Comparison of ENCODE assay signal across 1 cellular context in genomic region chr13:111184685-111185401, GRCh38.
A peak's percentile ranks its signal among the peaks of the same experiment; 100 is the strongest.
TF ChIP-seq lines count a peak whose summit lies in the region.

No MANE protein-coding gene starts in this region.

TF ChIP-seq in GM12878, 131 proteins besides CTCF, POLR2A, EP300 and RAD21 (continued from another document and continues in another):
- TF ChIP-seq, protein P1, sequence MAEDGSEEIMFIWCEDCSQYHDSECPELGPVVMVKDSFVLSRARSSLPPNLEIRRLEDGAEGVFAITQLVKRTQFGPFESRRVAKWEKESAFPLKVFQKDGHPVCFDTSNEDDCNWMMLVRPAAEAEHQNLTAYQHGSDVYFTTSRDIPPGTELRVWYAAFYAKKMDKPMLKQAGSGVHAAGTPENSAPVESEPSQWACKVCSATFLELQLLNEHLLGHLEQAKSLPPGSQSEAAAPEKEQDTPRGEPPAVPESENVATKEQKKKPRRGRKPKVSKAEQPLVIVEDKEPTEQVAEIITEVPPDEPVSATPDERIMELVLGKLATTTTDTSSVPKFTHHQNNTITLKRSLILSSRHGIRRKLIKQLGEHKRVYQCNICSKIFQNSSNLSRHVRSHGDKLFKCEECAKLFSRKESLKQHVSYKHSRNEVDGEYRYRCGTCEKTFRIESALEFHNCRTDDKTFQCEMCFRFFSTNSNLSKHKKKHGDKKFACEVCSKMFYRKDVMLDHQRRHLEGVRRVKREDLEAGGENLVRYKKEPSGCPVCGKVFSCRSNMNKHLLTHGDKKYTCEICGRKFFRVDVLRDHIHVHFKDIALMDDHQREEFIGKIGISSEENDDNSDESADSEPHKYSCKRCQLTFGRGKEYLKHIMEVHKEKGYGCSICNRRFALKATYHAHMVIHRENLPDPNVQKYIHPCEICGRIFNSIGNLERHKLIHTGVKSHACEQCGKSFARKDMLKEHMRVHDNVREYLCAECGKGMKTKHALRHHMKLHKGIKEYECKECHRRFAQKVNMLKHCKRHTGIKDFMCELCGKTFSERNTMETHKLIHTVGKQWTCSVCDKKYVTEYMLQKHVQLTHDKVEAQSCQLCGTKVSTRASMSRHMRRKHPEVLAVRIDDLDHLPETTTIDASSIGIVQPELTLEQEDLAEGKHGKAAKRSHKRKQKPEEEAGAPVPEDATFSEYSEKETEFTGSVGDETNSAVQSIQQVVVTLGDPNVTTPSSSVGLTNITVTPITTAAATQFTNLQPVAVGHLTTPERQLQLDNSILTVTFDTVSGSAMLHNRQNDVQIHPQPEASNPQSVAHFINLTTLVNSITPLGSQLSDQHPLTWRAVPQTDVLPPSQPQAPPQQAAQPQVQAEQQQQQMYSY (CRISPR knock-in tag; IDR thresholded peaks at IDR 0.05) = no peak
- peak; percentile 53; the same call in 1 of the 2 replicates for TF ChIP-seq FOXM1 (IDR thresholded peaks at IDR 0.05; ENCODE audit: low read depth, low read length)
- TF ChIP-seq, protein P2, sequence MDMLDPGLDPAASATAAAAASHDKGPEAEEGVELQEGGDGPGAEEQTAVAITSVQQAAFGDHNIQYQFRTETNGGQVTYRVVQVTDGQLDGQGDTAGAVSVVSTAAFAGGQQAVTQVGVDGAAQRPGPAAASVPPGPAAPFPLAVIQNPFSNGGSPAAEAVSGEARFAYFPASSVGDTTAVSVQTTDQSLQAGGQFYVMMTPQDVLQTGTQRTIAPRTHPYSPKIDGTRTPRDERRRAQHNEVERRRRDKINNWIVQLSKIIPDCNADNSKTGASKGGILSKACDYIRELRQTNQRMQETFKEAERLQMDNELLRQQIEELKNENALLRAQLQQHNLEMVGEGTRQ (IDR thresholded peaks at IDR 0.05; ENCODE audit: borderline replicate concordance, low read depth, low read length) = peak; percentile 43; the same call in 1 of the 2 replicates
- peak; percentile 52; the same call in 1 of the 2 replicates for TF ChIP-seq IRF4 (IDR thresholded peaks at IDR 0.05; ENCODE audit: low read depth, low read length)
- TF ChIP-seq, protein P3, sequence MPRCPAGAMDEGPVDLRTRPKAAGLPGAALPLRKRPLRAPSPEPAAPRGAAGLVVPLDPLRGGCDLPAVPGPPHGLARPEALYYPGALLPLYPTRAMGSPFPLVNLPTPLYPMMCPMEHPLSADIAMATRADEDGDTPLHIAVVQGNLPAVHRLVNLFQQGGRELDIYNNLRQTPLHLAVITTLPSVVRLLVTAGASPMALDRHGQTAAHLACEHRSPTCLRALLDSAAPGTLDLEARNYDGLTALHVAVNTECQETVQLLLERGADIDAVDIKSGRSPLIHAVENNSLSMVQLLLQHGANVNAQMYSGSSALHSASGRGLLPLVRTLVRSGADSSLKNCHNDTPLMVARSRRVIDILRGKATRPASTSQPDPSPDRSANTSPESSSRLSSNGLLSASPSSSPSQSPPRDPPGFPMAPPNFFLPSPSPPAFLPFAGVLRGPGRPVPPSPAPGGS (IDR thresholded peaks at IDR 0.05; ENCODE audit: borderline replicate concordance, insufficient read depth, low read depth, low read length, poor library complexity, severe bottlenecking) = peak; percentile 76
- TF ChIP-seq, protein P4, sequence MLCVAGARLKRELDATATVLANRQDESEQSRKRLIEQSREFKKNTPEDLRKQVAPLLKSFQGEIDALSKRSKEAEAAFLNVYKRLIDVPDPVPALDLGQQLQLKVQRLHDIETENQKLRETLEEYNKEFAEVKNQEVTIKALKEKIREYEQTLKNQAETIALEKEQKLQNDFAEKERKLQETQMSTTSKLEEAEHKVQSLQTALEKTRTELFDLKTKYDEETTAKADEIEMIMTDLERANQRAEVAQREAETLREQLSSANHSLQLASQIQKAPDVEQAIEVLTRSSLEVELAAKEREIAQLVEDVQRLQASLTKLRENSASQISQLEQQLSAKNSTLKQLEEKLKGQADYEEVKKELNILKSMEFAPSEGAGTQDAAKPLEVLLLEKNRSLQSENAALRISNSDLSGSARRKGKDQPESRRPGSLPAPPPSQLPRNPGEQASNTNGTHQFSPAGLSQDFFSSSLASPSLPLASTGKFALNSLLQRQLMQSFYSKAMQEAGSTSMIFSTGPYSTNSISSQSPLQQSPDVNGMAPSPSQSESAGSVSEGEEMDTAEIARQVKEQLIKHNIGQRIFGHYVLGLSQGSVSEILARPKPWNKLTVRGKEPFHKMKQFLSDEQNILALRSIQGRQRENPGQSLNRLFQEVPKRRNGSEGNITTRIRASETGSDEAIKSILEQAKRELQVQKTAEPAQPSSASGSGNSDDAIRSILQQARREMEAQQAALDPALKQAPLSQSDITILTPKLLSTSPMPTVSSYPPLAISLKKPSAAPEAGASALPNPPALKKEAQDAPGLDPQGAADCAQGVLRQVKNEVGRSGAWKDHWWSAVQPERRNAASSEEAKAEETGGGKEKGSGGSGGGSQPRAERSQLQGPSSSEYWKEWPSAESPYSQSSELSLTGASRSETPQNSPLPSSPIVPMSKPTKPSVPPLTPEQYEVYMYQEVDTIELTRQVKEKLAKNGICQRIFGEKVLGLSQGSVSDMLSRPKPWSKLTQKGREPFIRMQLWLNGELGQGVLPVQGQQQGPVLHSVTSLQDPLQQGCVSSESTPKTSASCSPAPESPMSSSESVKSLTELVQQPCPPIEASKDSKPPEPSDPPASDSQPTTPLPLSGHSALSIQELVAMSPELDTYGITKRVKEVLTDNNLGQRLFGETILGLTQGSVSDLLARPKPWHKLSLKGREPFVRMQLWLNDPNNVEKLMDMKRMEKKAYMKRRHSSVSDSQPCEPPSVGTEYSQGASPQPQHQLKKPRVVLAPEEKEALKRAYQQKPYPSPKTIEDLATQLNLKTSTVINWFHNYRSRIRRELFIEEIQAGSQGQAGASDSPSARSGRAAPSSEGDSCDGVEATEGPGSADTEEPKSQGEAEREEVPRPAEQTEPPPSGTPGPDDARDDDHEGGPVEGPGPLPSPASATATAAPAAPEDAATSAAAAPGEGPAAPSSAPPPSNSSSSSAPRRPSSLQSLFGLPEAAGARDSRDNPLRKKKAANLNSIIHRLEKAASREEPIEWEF (IDR thresholded peaks at IDR 0.05; ENCODE audit: insufficient replicate concordance, low read depth, low read length) = peak; percentile 59
- no peak; the same call in 1 of the 2 replicates for TF ChIP-seq SMAD5 (IDR thresholded peaks at IDR 0.05; ENCODE audit: low read depth)
- TF ChIP-seq NBN (IDR thresholded peaks at IDR 0.05) = peak; percentile 62
- TF ChIP-seq, protein P5, sequence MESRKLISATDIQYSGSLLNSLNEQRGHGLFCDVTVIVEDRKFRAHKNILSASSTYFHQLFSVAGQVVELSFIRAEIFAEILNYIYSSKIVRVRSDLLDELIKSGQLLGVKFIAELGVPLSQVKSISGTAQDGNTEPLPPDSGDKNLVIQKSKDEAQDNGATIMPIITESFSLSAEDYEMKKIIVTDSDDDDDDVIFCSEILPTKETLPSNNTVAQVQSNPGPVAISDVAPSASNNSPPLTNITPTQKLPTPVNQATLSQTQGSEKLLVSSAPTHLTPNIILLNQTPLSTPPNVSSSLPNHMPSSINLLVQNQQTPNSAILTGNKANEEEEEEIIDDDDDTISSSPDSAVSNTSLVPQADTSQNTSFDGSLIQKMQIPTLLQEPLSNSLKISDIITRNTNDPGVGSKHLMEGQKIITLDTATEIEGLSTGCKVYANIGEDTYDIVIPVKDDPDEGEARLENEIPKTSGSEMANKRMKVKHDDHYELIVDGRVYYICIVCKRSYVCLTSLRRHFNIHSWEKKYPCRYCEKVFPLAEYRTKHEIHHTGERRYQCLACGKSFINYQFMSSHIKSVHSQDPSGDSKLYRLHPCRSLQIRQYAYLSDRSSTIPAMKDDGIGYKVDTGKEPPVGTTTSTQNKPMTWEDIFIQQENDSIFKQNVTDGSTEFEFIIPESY (IDR thresholded peaks at IDR 0.05) = no peak
- TF ChIP-seq, protein P6, sequence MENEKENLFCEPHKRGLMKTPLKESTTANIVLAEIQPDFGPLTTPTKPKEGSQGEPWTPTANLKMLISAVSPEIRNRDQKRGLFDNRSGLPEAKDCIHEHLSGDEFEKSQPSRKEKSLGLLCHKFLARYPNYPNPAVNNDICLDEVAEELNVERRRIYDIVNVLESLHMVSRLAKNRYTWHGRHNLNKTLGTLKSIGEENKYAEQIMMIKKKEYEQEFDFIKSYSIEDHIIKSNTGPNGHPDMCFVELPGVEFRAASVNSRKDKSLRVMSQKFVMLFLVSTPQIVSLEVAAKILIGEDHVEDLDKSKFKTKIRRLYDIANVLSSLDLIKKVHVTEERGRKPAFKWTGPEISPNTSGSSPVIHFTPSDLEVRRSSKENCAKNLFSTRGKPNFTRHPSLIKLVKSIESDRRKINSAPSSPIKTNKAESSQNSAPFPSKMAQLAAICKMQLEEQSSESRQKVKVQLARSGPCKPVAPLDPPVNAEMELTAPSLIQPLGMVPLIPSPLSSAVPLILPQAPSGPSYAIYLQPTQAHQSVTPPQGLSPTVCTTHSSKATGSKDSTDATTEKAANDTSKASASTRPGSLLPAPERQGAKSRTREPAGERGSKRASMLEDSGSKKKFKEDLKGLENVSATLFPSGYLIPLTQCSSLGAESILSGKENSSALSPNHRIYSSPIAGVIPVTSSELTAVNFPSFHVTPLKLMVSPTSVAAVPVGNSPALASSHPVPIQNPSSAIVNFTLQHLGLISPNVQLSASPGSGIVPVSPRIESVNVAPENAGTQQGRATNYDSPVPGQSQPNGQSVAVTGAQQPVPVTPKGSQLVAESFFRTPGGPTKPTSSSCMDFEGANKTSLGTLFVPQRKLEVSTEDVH (IDR thresholded peaks at IDR 0.05; ENCODE audit: low read depth, partially characterized antibody) = no peak
- no peak for TF ChIP-seq FOS (IDR thresholded peaks at IDR 0.05; ENCODE audit: borderline replicate concordance, extremely low read depth, insufficient read length)
- TF ChIP-seq MYC (IDR thresholded peaks at IDR 0.05; ENCODE audit: insufficient read depth, insufficient read length, insufficient replicate concordance, low read length, severe bottlenecking) = no peak
- TF ChIP-seq TCF3 (IDR thresholded peaks at IDR 0.05; ENCODE audit: borderline replicate concordance, insufficient read depth, low read depth, low read length) = peak; percentile 92
- no peak for TF ChIP-seq MYB (IDR thresholded peaks at IDR 0.05; ENCODE audit: borderline replicate concordance, low read depth, low read length)
- TF ChIP-seq NFIC (IDR thresholded peaks at IDR 0.05; ENCODE audit: low read depth, low read length) = peak; percentile 66; the same call in 1 of the 2 replicates
- peak; percentile 18 for TF ChIP-seq SIX5 (IDR thresholded peaks at IDR 0.05; ENCODE audit: low read depth, low read length, severe bottlenecking)
- TF ChIP-seq ZNF384 (IDR thresholded peaks at IDR 0.05; ENCODE audit: borderline replicate concordance, low read depth, low read length) = peak; percentile 97
- peak; percentile 46; the same call in 1 of the 2 replicates for TF ChIP-seq DPF2 (IDR thresholded peaks at IDR 0.05)
- TF ChIP-seq, protein P7, sequence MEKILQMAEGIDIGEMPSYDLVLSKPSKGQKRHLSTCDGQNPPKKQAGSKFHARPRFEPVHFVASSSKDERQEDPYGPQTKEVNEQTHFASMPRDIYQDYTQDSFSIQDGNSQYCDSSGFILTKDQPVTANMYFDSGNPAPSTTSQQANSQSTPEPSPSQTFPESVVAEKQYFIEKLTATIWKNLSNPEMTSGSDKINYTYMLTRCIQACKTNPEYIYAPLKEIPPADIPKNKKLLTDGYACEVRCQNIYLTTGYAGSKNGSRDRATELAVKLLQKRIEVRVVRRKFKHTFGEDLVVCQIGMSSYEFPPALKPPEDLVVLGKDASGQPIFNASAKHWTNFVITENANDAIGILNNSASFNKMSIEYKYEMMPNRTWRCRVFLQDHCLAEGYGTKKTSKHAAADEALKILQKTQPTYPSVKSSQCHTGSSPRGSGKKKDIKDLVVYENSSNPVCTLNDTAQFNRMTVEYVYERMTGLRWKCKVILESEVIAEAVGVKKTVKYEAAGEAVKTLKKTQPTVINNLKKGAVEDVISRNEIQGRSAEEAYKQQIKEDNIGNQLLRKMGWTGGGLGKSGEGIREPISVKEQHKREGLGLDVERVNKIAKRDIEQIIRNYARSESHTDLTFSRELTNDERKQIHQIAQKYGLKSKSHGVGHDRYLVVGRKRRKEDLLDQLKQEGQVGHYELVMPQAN (conservative IDR thresholded peaks at IDR 0.05) = peak; percentile 63
- no peak for TF ChIP-seq PAX8 (IDR thresholded peaks at IDR 0.05)
- no peak for TF ChIP-seq TARDBP (IDR thresholded peaks at IDR 0.05; ENCODE audit: borderline replicate concordance)
- peak; percentile 78 for TF ChIP-seq PAX5 (IDR thresholded peaks at IDR 0.05; ENCODE audit: borderline replicate concordance, low read depth, low read length)
- TF ChIP-seq NR2F1 (conservative IDR thresholded peaks at IDR 0.05) = peak; percentile 49
- TF ChIP-seq NR2C2 (IDR thresholded peaks at IDR 0.05; ENCODE audit: borderline replicate concordance, control insufficient read depth, insufficient read length, low read depth) = no peak
- TF ChIP-seq CHD4 (IDR thresholded peaks at IDR 0.05) = no peak
- peak; percentile 67; the same call in 1 of the 2 replicates for TF ChIP-seq CHD2 (IDR thresholded peaks at IDR 0.05; ENCODE audit: borderline replicate concordance, low read depth, low read length)
- peak in 1 of 2 experiments; percentile 85; a peak in 2 of 4 replicates for TF ChIP-seq ETV6 (conservative IDR thresholded peaks at IDR 0.05 in 1 of 2, IDR thresholded peaks at IDR 0.05 in 1 of 2; ENCODE audit: borderline replicate concordance in 1 of 2, low read depth in 1 of 2)
- TF ChIP-seq BHLHE40 (IDR thresholded peaks at IDR 0.05; ENCODE audit: borderline replicate concordance in 1 of 2, low read depth in 2 of 2, low read length in 1 of 2) = peak; percentile 86 to 92
- TF ChIP-seq JUNB (IDR thresholded peaks at IDR 0.05) = no peak
- no peak for TF ChIP-seq EZH2 (IDR thresholded peaks at IDR 0.05; ENCODE audit: borderline replicate concordance, control insufficient read depth, low read depth, low read length)
- no peak for TF ChIP-seq LARP7 (IDR thresholded peaks at IDR 0.05)
- TF ChIP-seq, protein P8, sequence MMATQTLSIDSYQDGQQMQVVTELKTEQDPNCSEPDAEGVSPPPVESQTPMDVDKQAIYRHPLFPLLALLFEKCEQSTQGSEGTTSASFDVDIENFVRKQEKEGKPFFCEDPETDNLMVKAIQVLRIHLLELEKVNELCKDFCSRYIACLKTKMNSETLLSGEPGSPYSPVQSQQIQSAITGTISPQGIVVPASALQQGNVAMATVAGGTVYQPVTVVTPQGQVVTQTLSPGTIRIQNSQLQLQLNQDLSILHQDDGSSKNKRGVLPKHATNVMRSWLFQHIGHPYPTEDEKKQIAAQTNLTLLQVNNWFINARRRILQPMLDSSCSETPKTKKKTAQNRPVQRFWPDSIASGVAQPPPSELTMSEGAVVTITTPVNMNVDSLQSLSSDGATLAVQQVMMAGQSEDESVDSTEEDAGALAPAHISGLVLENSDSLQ (IDR thresholded peaks at IDR 0.05) = peak; percentile 50; the same call in 1 of the 2 replicates
- peak in 1 of 2 experiments; percentile 26; a peak in 1 of 3 replicates for TF ChIP-seq EGR1 (IDR thresholded peaks at IDR 0.05; ENCODE audit: borderline replicate concordance in 1 of 2, low read depth in 2 of 2, low read length in 2 of 2)
- TF ChIP-seq NRF1 (conservative IDR thresholded peaks at IDR 0.05; ENCODE audit: low read depth, low read length) = no peak
